8 cellular contexts compared by ENCODE assay signal in genomic region chr20:53595742-53596141, GRCh38. TPM values are rescaled to one million over a fixed set of nuclear protein-coding genes. Genes with fewer than 3 reads are reported as not detected.
A peak's percentile ranks its signal among the peaks of the same experiment; 100 is the strongest.
DNase-seq lines count a peak whose midpoint lies in the region; ATAC-seq and TF ChIP-seq lines count a peak whose summit lies in the region.
"Not testable (repeated sequence)": the region's sequence is repeated elsewhere in the genome, so short reads cannot be mapped to it uniquely, and the experiment has no call there.

No MANE protein-coding gene starts in this region.

- DNase-seq in CD4-positive, CD25-positive, alpha-beta regulatory T cell; T-helper 17 cell; activated naive CD8-positive, alpha-beta T cell treated with anti-CD3 and anti-CD28 coated beads, Interleukin-2, amount 10 ng/mL, durations not matched to agents 7 days and 5 days; endothelial cell (ENCODE audit: low spot score); left lung: not testable (repeated sequence)

- peak overlapping the region in 3 of 4 donors; percentile 61 to 70 (median 67) for H3K4me3 Mint-ChIP-seq in CD4-positive, CD25-positive, alpha-beta regulatory T cell
- peak overlapping the region; percentile 78 for H3K4me3 Mint-ChIP-seq in T-helper 17 cell
- peak overlapping the region; percentile 85 for H3K4me3 Mint-ChIP-seq in activated naive CD8-positive, alpha-beta T cell treated with anti-CD3 and anti-CD28 coated beads, Interleukin-2, amount 10 ng/mL, durations not matched to agents 7 days and 5 days
- not testable (repeated sequence) for H3K4me3 Mint-ChIP-seq in endothelial cell (ENCODE audit: unreplicated experiment)

- H3K9me3 ChIP-seq in CD4-positive, CD25-positive, alpha-beta regulatory T cell (ENCODE audit: control insufficient read depth in 2 of 2, low read length in 2 of 2); T-helper 17 cell (ENCODE audit: control insufficient read depth, low read length, poor library complexity, severe bottlenecking); left lung; neutrophil; subcutaneous abdominal adipose tissue (ENCODE audit: control insufficient read depth in 5 of 5, low read length in 5 of 5): not testable (repeated sequence)

- peak overlapping the region in 2 of 3 donors; percentile 67 to 92 for H3K27ac Mint-ChIP-seq in CD4-positive, CD25-positive, alpha-beta regulatory T cell
- H3K27ac Mint-ChIP-seq in T-helper 17 cell (peak overlapping the region; percentile 90), endothelial cell (ENCODE audit: unreplicated experiment) (peak overlapping the region; percentile 18)
- peak overlapping the region; percentile 93 for H3K27ac Mint-ChIP-seq in activated naive CD8-positive, alpha-beta T cell treated with anti-CD3 and anti-CD28 coated beads, Interleukin-2, amount 10 ng/mL, durations not matched to agents 7 days and 5 days

- not testable (repeated sequence) for H4K20me1 ChIP-seq in KMS-11 (ENCODE audit: insufficient read depth)

- H3K9ac ChIP-seq in KMS-11 (peak overlapping the region; percentile 79), subcutaneous abdominal adipose tissue (ENCODE audit: low read length in 5 of 5) (peak overlapping the region in 3 of 5 donors; percentile 22 to 94 (median 88))

- H3K4me2 ChIP-seq in KMS-11, result peak overlapping the region; percentile 66; the same call in 1 of the 2 replicates

- POLR2A ChIA-PET in activated naive CD8-positive, alpha-beta T cell treated with anti-CD3 and anti-CD28 coated beads, Interleukin-2, amount 10 ng/mL, durations not matched to agents 7 days and 5 days (lab: Charles Lee), result interaction anchor here (0.6 to 9.7 kb wide), 8 partner anchors 15 to 277 kb away, joined by 3 to 109 read pairs (median 4); no protein-coding TSS in a partner anchor

- ATAC-seq in CD4-positive, CD25-positive, alpha-beta regulatory T cell (ENCODE audit: low read depth in 2 of 2); T-helper 17 cell; activated naive CD8-positive, alpha-beta T cell treated with anti-CD3 and anti-CD28 coated beads, Interleukin-2, amount 10 ng/mL, durations not matched to agents 7 days and 5 days (ENCODE audit: low read depth); left lung: not testable (repeated sequence)

- not testable (repeated sequence) for H3K9me3 Mint-ChIP-seq in CD4-positive, CD25-positive, alpha-beta regulatory T cell; activated naive CD8-positive, alpha-beta T cell treated with anti-CD3 and anti-CD28 coated beads, Interleukin-2, amount 10 ng/mL, durations not matched to agents 7 days and 5 days; endothelial cell (ENCODE audit: unreplicated experiment)

- intact Hi-C loops in left lung (cut with DNase I), result not testable (repeated sequence)

- H2AFZ ChIP-seq in KMS-11 (ENCODE audit: low read depth), result not testable (repeated sequence)

- peaks cover 24 to 57% (median 40%) of the 10 kb centered on the region in 4 donors for H3K4me1 Mint-ChIP-seq in CD4-positive, CD25-positive, alpha-beta regulatory T cell
- H3K4me1 Mint-ChIP-seq in T-helper 17 cell, result peaks cover 48% of the 10 kb centered on the region
- H3K4me1 Mint-ChIP-seq in activated naive CD8-positive, alpha-beta T cell treated with anti-CD3 and anti-CD28 coated beads, Interleukin-2, amount 10 ng/mL, durations not matched to agents 7 days and 5 days, result peaks cover 43% of the 10 kb centered on the region
- peaks cover 43% of the 10 kb centered on the region for H3K4me1 Mint-ChIP-seq in endothelial cell (ENCODE audit: unreplicated experiment)

- peaks cover 69% of the 10 kb centered on the region for H3K79me2 ChIP-seq in KMS-11 (ENCODE audit: insufficient read depth, low read depth)

- H3K36me3 Mint-ChIP-seq in CD4-positive, CD25-positive, alpha-beta regulatory T cell; T-helper 17 cell (ENCODE audit: low read depth); endothelial cell (ENCODE audit: low read depth, unreplicated experiment): not testable (repeated sequence)
- H3K36me3 Mint-ChIP-seq in activated naive CD8-positive, alpha-beta T cell treated with anti-CD3 and anti-CD28 coated beads, Interleukin-2, amount 10 ng/mL, durations not matched to agents 7 days and 5 days, result peaks cover 17% of the 10 kb centered on the region

- H3K4me3 ChIP-seq in CD4-positive, CD25-positive, alpha-beta regulatory T cell (ENCODE audit: low read depth, low read length), result peak overlapping the region; percentile 51
- H3K4me3 ChIP-seq in KMS-11 (IDR thresholded peaks at IDR 0.05; ENCODE audit: insufficient read depth, low read depth, low read length); left lung; neutrophil (ENCODE audit: low read depth in 1 of 2, low read length in 1 of 2); subcutaneous abdominal adipose tissue (ENCODE audit: low read depth in 1 of 5, low read length in 5 of 5): not testable (repeated sequence)

- H3K27me3 Mint-ChIP-seq in CD4-positive, CD25-positive, alpha-beta regulatory T cell; T-helper 17 cell; activated naive CD8-positive, alpha-beta T cell treated with anti-CD3 and anti-CD28 coated beads, Interleukin-2, amount 10 ng/mL, durations not matched to agents 7 days and 5 days; endothelial cell (ENCODE audit: unreplicated experiment): not testable (repeated sequence)

- not testable (repeated sequence) for H3K27me3 ChIP-seq in CD4-positive, CD25-positive, alpha-beta regulatory T cell (ENCODE audit: control insufficient read depth, insufficient read depth, low read length); KMS-11 (ENCODE audit: insufficient read depth, low read depth); neutrophil; subcutaneous abdominal adipose tissue (ENCODE audit: control insufficient read depth in 5 of 5, insufficient read depth in 4 of 5, low read length in 5 of 5)
- H3K27me3 ChIP-seq in left lung, result peaks cover 0 to 17% of the 10 kb centered on the region in 2 donors

- H3K4me1 ChIP-seq in CD4-positive, CD25-positive, alpha-beta regulatory T cell (ENCODE audit: control insufficient read depth, insufficient read depth, low read length, poor library complexity, severe bottlenecking), result peaks cover 23% of the 10 kb centered on the region
- H3K4me1 ChIP-seq in KMS-11 (ENCODE audit: low read depth, poor library complexity, severe bottlenecking), result peaks cover 35% of the 10 kb centered on the region
- peaks cover 8 to 29% of the 10 kb centered on the region in 2 donors for H3K4me1 ChIP-seq in left lung
- H3K4me1 ChIP-seq in neutrophil (ENCODE audit: control insufficient read depth in 1 of 2, insufficient read depth in 1 of 2, low read depth in 1 of 2, low read length in 1 of 2), result peaks cover 24 to 34% of the 10 kb centered on the region in 2 experiments
- H3K4me1 ChIP-seq in subcutaneous abdominal adipose tissue (ENCODE audit: control insufficient read depth in 5 of 5, insufficient read depth in 5 of 5, low read length in 5 of 5), result peaks cover 0 to 24% (median 8%) of the 10 kb centered on the region in 5 donors

- H3K36me3 ChIP-seq in CD4-positive, CD25-positive, alpha-beta regulatory T cell (ENCODE audit: control insufficient read depth, insufficient read depth, low read length); KMS-11 (ENCODE audit: insufficient read depth); left lung; neutrophil; subcutaneous abdominal adipose tissue (ENCODE audit: control insufficient read depth in 5 of 5, insufficient read depth in 5 of 5, low read length in 5 of 5): not testable (repeated sequence)

- H3K27ac ChIP-seq in CD4-positive, CD25-positive, alpha-beta regulatory T cell (ENCODE audit: insufficient read depth, low read length, poor library complexity, severe bottlenecking), result not testable (repeated sequence)
- H3K27ac ChIP-seq in KMS-11, result peak overlapping the region; percentile 75
- H3K27ac ChIP-seq in left lung, result peak overlapping the region; percentile 92 to 99
- H3K27ac ChIP-seq in neutrophil, result peak overlapping the region; percentile 98
- H3K27ac ChIP-seq in subcutaneous abdominal adipose tissue (ENCODE audit: low read depth, low read length), result peak overlapping the region; percentile 90

- not testable (repeated sequence) for TF ChIP-seq CTCF in KMS-11 (conservative IDR thresholded peaks at IDR 0.05; ENCODE audit: low read depth, low read length); endothelial cell (IDR thresholded peaks at IDR 0.05; ENCODE audit: unreplicated experiment); left lung (IDR thresholded peaks at IDR 0.05); neutrophil (IDR thresholded peaks at IDR 0.05)

RNA-seq across cellular contexts. Expression of gene ZNF217, which starts 2.1 kb away (rescaled TPM):
- 70.9 TPM for total RNA-seq in CD4-positive, CD25-positive, alpha-beta regulatory T cell
- polyA plus RNA-seq in CD4-positive, CD25-positive, alpha-beta regulatory T cell, result 10 to 100 TPM; 15.6 to 28.6 (median 17.5) TPM
- total RNA-seq in T-helper 17 cell, result 10 to 100 TPM; 70.4 to 72.8 TPM
- total RNA-seq in activated naive CD8-positive, alpha-beta T cell treated with anti-CD3 and anti-CD28 coated beads, Interleukin-2, amount 10 ng/mL, durations not matched to agents 7 days and 5 days, result 100 to 1,000 TPM; 133 to 144 TPM
- total RNA-seq in endothelial cell (ENCODE audit: unreplicated experiment), result 76.7 TPM
- total RNA-seq in left lung, result 10 to 100 TPM; 23.6 to 35.4 TPM

Comparison
In these comparisons a context has a peak if more than half of its experiments do, and no peak if none do; other contexts are left out.
1. H3K27ac Mint-ChIP-seq: peak in every context shown above with its lines; median percentile 93 in activated naive CD8-positive, alpha-beta T cell treated with anti-CD3 and anti-CD28 coated beads, Interleukin-2, amount 10 ng/mL, durations not matched to agents 7 days and 5 days; 90 in T-helper 17 cell; 80 in CD4-positive, CD25-positive, alpha-beta regulatory T cell; 18 in endothelial cell.